8 cellular contexts compared by ENCODE assay signal in genomic region chr3:126287536-126288181, GRCh38.
DNase-seq lines count a peak whose midpoint lies in the region; ATAC-seq, FAIRE-seq and TF ChIP-seq lines count a peak whose summit lies in the region.

No MANE protein-coding gene starts in this region.

- FAIRE-seq in endothelial cell of umbilical vein (lab: Jason Lieb, UNC): peak; percentile 80

- H3K9me1 ChIP-seq in endothelial cell of umbilical vein (replicated peaks; ENCODE audit: control insufficient read depth, extremely low read depth, insufficient read depth, low read length): no peaks in the 10 kb centered on the region

- BruUV-seq in endothelial cell of umbilical vein (replicated peaks; lab: Mats Ljungman, UMichigan): no TSS peak

- CTCF ChIA-PET in endothelial cell of umbilical vein (lab: Charles Lee): interaction anchor here (0.7 to 1.5 kb wide), 7 partner anchors 10 to 194 kb away, joined by 3 to 6 read pairs (median 3); no protein-coding TSS in a partner anchor

- TF ChIP-seq CTCF in CD14-positive monocyte (IDR thresholded peaks at IDR 0.05) (no peak), endothelial cell of umbilical vein (IDR thresholded peaks at IDR 0.05; ENCODE audit: extremely low read depth in 1 of 2, insufficient read depth in 1 of 2, low read depth in 1 of 2, low read length in 2 of 2) (no peak), lung (IDR thresholded peaks at IDR 0.05; ENCODE audit: control extremely low read depth, extremely low read depth) (no peak), tibial nerve (IDR thresholded peaks at IDR 0.05) (no peak)

- peak overlapping the region; percentile 79 for H3K4me2 ChIP-seq in endothelial cell of umbilical vein (ENCODE audit: insufficient read depth, low read length)

- no peaks in the 10 kb centered on the region for H3K79me2 ChIP-seq in endothelial cell of umbilical vein (ENCODE audit: control insufficient read depth, insufficient read depth, low read length)

- no peaks in the 10 kb centered on the region for H4K20me1 ChIP-seq in endothelial cell of umbilical vein (replicated peaks; ENCODE audit: control insufficient read depth, extremely low read depth, insufficient read depth, low read length)

- H3K27me3 ChIP-seq in endothelial cell of umbilical vein (ENCODE audit: control insufficient read depth in 2 of 2, insufficient read depth in 2 of 2, low read length in 2 of 2): peaks cover 2 to 4% of the 10 kb centered on the region in 2 experiments
- no peaks in the 10 kb centered on the region for H3K27me3 ChIP-seq in lung (ENCODE audit: control insufficient read depth, insufficient read depth)
- H3K27me3 ChIP-seq in tibial nerve: no peaks in the 10 kb centered on the region

- POLR2A ChIA-PET in endothelial cell of umbilical vein (lab: Charles Lee): no interaction called here

- H3K36me3 ChIP-seq in endothelial cell of umbilical vein (ENCODE audit: control insufficient read depth in 2 of 2, extremely low read depth in 1 of 2, insufficient read depth in 2 of 2, low read length in 2 of 2): no peaks in the 10 kb centered on the region
- H3K36me3 ChIP-seq in lung (ENCODE audit: control insufficient read depth in 2 of 2, insufficient read depth in 2 of 2, low read length in 2 of 2): no peaks in the 10 kb centered on the region
- H3K36me3 ChIP-seq in tibial nerve: no peaks in the 10 kb centered on the region

- H3K4me1 Mint-ChIP-seq in CD14-positive monocyte: peaks cover 11% of the 10 kb centered on the region

- H3K27ac ChIP-seq in endothelial cell of umbilical vein (ENCODE audit: insufficient read depth, low read depth, low read length) (no peak overlapping the region), lung (ENCODE audit: low read depth in 1 of 2, low read length in 1 of 2) (peak overlapping the region; percentile 39 to 88), tibial nerve (peak overlapping the region; percentile 74 to 96 (median 88))

- peak overlapping the region in 1 of 7 donors; percentile 23 for H3K27ac Mint-ChIP-seq in CD14-positive monocyte

- H3K4me1 ChIP-seq in endothelial cell of umbilical vein (ENCODE audit: control insufficient read depth, extremely low read depth, insufficient read depth, low read length): peaks cover 26% of the 10 kb centered on the region
- peaks cover 3 to 10% of the 10 kb centered on the region in 2 donors for H3K4me1 ChIP-seq in lung (ENCODE audit: control insufficient read depth in 2 of 2, insufficient read depth in 2 of 2, low read length in 2 of 2)
- H3K4me1 ChIP-seq in tibial nerve: peaks cover 0 to 29% (median 12%) of the 10 kb centered on the region in 4 donors

- DNase-seq in CD14-positive monocyte (ENCODE audit: low spot score) (no peak), NCI-H226 (peak; percentile 41), endothelial cell of umbilical vein (ENCODE audit: low read depth, low spot score) (peak; percentile 46), lung (ENCODE audit: low spot score) (peak; percentile 68), tibial nerve (ENCODE audit: low spot score in 2 of 2) (peak; percentile 43 to 47), SKM-1 (lab: John Stamatoyannopoulos, UW; ENCODE audit: unreplicated experiment) (no peak)

- 5% methylated on average over 38 of the region's 38 CpGs for WGBS in lung, 2 donors
- 2 to 4% methylated on average over 37 to 38 of the region's 38 CpGs for WGBS in tibial nerve, 2 donors

- H2AFZ ChIP-seq in endothelial cell of umbilical vein (ENCODE audit: low read depth, low read length): peak overlapping the region; percentile 92

- dilution Hi-C loops in endothelial cell of umbilical vein (cut with MboI; ENCODE audit: extremely low pct_ligation_motif_present, low sequenced_read_pairs): no loop called here

- intact Hi-C loops in CD14-positive monocyte (cut with micrococcal nuclease): no loop called here
- intact Hi-C loops in endothelial cell of umbilical vein (cut with micrococcal nuclease): loop anchor here (1.0 to 2.0 kb wide), 2 partner anchors 21 to 70 kb away; partner anchors contain the start of gene KLF15

- H3K4me3 ChIP-seq in endothelial cell of umbilical vein (replicated peaks in 1 of 3; ENCODE audit: insufficient read depth in 1 of 3, low read depth in 1 of 3, low read length in 3 of 3) (peak overlapping the region; percentile 8 to 34 (median 28)), lung (no peak overlapping the region), tibial nerve (peak overlapping the region; percentile 33 to 55 (median 35))

- peak; percentile 32 to 88 for TF ChIP-seq EP300 in tibial nerve (IDR thresholded peaks at IDR 0.05)

- peak; percentile 80 for ATAC-seq in lung (ENCODE audit: insufficient read depth, low FRiP score)
- ATAC-seq in GM18511 (IDR thresholded peaks at IDR 0.05; ENCODE audit: unreplicated experiment): no peak
- ATAC-seq in HG02571 (IDR thresholded peaks at IDR 0.05; ENCODE audit: unreplicated experiment): no peak

- TF ChIP-seq POLR2A in endothelial cell of umbilical vein (IDR thresholded peaks at IDR 0.05; ENCODE audit: low read depth, low read length) (peak; percentile 12), tibial nerve (IDR thresholded peaks at IDR 0.05) (peak in 1 of 2 donors; percentile 63)

- peak overlapping the region; percentile 43 for H3K9ac ChIP-seq in endothelial cell of umbilical vein (replicated peaks; ENCODE audit: extremely low read depth, insufficient read depth, low read length)

- peaks cover 54 to 69% (median 62%) of the 10 kb centered on the region in 3 donors for H3K27me3 Mint-ChIP-seq in CD14-positive monocyte (ENCODE audit: low read depth in 3 of 3)

- peaks cover 2 to 4% of the 10 kb centered on the region in 2 donors for H3K36me3 Mint-ChIP-seq in CD14-positive monocyte

- H3K9me3 ChIP-seq in endothelial cell of umbilical vein (replicated peaks; ENCODE audit: control insufficient read depth, insufficient read depth, low read length) (no peaks in the 10 kb centered on the region), lung (ENCODE audit: control insufficient read depth in 2 of 2, insufficient read depth in 1 of 2, low read length in 1 of 2) (peaks cover 0 to 3% of the 10 kb centered on the region in 2 donors), tibial nerve (no peaks in the 10 kb centered on the region)

- peak overlapping the region; percentile 41 to 76 for H3K4me3 Mint-ChIP-seq in CD14-positive monocyte

- peaks cover 0 to 17% (median 4%) of the 10 kb centered on the region in 7 donors for H3K9me3 Mint-ChIP-seq in CD14-positive monocyte

TF ChIP-seq in endothelial cell of umbilical vein, 7 proteins besides CTCF, POLR2A, EP300 and RAD21:
- no peak for TF ChIP-seq MYC (IDR thresholded peaks at IDR 0.05; ENCODE audit: low read depth, low read length)
- TF ChIP-seq GATA2 (IDR thresholded peaks at IDR 0.05; ENCODE audit: insufficient read depth, insufficient read length, low read depth, low read length): no peak
- TF ChIP-seq MAX (IDR thresholded peaks at IDR 0.05; ENCODE audit: insufficient read depth, insufficient read length): no peak
- TF ChIP-seq EZH2 (IDR thresholded peaks at IDR 0.05; ENCODE audit: borderline replicate concordance, low read depth, low read length, severe bottlenecking): peak; percentile 50
- no peak for TF ChIP-seq FOS (IDR thresholded peaks at IDR 0.05; ENCODE audit: borderline replicate concordance, insufficient read depth, low read length)
- no peak for TF ChIP-seq JUN (IDR thresholded peaks at IDR 0.05; ENCODE audit: borderline replicate concordance, insufficient read depth, insufficient read length, low read depth)
TF ChIP-seq in endothelial cell of umbilical vein: peak in this region for 1.

Comparison
In these comparisons a context has a peak if more than half of its experiments do, and no peak if none do; other contexts are left out.
1. DNase-seq: peak in NCI-H226 (single experiment), endothelial cell of umbilical vein (single experiment), lung (single experiment) and tibial nerve (2 of 2); none in CD14-positive monocyte (single experiment) and SKM-1 (single experiment).